In the genomic region with DNA sequence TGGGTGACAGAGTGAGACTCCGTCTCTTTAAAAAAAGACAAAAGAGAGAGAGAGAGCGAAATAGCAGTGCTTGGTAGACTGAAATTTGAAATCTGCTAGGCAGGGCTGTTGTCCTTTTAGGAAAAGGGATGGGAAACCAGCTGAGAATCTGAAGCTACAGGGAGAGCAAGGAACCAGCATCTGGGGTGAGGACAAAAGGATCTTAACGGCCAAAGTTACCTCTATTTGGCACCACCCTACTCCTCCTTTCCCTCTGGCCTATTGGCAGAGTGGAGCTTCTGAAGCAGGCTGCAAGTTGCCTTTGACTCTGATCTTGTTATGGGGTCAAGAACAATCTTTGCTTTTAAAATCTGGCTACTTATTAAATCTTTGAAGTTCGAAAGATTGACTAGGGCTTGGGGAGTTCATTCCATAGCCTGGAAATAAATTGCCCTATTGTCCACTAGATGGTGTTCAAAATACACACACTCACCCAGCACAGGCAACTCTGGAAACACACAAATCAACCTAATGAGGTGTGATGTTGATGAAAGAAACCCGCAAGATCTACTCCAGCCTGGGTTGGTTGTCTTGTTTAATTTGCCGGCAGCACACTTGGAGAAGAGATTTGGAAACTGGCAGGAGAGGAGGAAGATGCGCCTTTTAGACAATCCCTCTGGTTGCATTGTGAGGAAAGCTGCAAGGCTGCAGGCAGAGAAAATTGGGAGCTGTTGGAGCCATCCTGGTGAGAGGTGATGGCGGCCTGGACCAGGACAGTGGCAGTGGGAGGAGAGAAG, we compare ENCODE assay signal across 8 cellular contexts. TPM values are rescaled to one million over a fixed set of nuclear protein-coding genes. Genes with fewer than 3 reads are reported as not detected.
DNase-seq lines count a peak whose midpoint lies in the region; TF ChIP-seq lines count a peak whose summit lies in the region.

No MANE protein-coding gene starts in this region.

- H3K4me3 ChIP-seq in HL-60 (replicated peaks; ENCODE audit: insufficient read depth, low read length) = no peak overlapping the region
- no peak overlapping the region for H3K4me3 ChIP-seq in OCI-LY1 (ENCODE audit: low read depth, low read length, poor library complexity, severe bottlenecking)

- CTCF ChIA-PET in activated CD4-positive, alpha-beta T cell treated with anti-CD3 and anti-CD28 coated beads, Interleukin-2, amount 10 ng/mL, durations not matched to agents 7 days and 5 days (lab: Charles Lee) = interaction anchor here (0.5 to 2.8 kb wide), 11 partner anchors 11 to 333 kb away, joined by 3 to 22 read pairs (median 4); a partner anchor contains a TSS

- H3K36me3 ChIP-seq in OCI-LY1 (ENCODE audit: insufficient read depth, low read length) = no peaks in the 10 kb centered on the region

- peak overlapping the region; percentile 25 for H3K4me2 ChIP-seq in OCI-LY1 (ENCODE audit: low read length)

- no peaks in the 10 kb centered on the region for H3K79me2 ChIP-seq in OCI-LY1 (ENCODE audit: insufficient read depth, low read length)

- no peak overlapping the region for H3K4me3 Mint-ChIP-seq in activated CD4-positive, alpha-beta T cell treated with anti-CD3 and anti-CD28 coated beads, Interleukin-2, amount 10 ng/mL, durations not matched to agents 7 days and 5 days
- no peak overlapping the region for H3K4me3 Mint-ChIP-seq in chondrocyte (ENCODE audit: unreplicated experiment)

- peaks cover 26% of the 10 kb centered on the region for H3K4me1 Mint-ChIP-seq in activated CD4-positive, alpha-beta T cell treated with anti-CD3 and anti-CD28 coated beads, Interleukin-2, amount 10 ng/mL, durations not matched to agents 7 days and 5 days
- H3K4me1 Mint-ChIP-seq in chondrocyte (ENCODE audit: low read depth) = peaks cover 7% of the 10 kb centered on the region

- H3K27ac Mint-ChIP-seq in activated CD4-positive, alpha-beta T cell treated with anti-CD3 and anti-CD28 coated beads, Interleukin-2, amount 10 ng/mL, durations not matched to agents 7 days and 5 days = no peak overlapping the region
- no peak overlapping the region for H3K27ac Mint-ChIP-seq in chondrocyte (ENCODE audit: unreplicated experiment)

- H3K27ac ChIP-seq in HL-60 (replicated peaks) (no peak overlapping the region), OCI-LY1 (ENCODE audit: low read depth, low read length, poor library complexity, severe bottlenecking) (no peak overlapping the region)

- no peak overlapping the region for H3K9ac ChIP-seq in OCI-LY1 (ENCODE audit: low read length)

- H3F3A ChIP-seq in OCI-LY1 (ENCODE audit: insufficient read depth, low read length) = no peaks in the 10 kb centered on the region

- H3K27me3 ChIP-seq in HL-60 (ENCODE audit: insufficient read depth, poor library complexity, severe bottlenecking) (no peaks in the 10 kb centered on the region), OCI-LY1 (ENCODE audit: insufficient read depth, low read length) (no peaks in the 10 kb centered on the region)

- H3K9me2 ChIP-seq in OCI-LY1 (ENCODE audit: low read depth, low read length) = no peaks in the 10 kb centered on the region

- DNase-seq in activated CD4-positive, alpha-beta T cell treated with anti-CD3 and anti-CD28 coated beads, Interleukin-2, amount 10 ng/mL, durations not matched to agents 7 days and 5 days = peak; percentile 37
- no peak for DNase-seq in activated CD4-positive, alpha-beta T cell treated with anti-CD3 and anti-CD28 coated beads for 4 hours
- DNase-seq in HL-60 (ENCODE audit: low read depth in 1 of 2, low spot score in 1 of 2) = no peak
- no peak for DNase-seq in chondrocyte (ENCODE audit: low spot score)
- peak; percentile 71 for DNase-seq in medulla oblongata (ENCODE audit: extremely low spot score)
- DNase-seq in effector CD8-positive, alpha-beta T cell (lab: John Stamatoyannopoulos, UW) = no peak
- no peak for DNase-seq in NCI-H2029 treated with DMSO at 0.1 percent for 48 hours (lab: John Stamatoyannopoulos, UW)

- no peaks in the 10 kb centered on the region for H3K9me3 Mint-ChIP-seq in activated CD4-positive, alpha-beta T cell treated with anti-CD3 and anti-CD28 coated beads, Interleukin-2, amount 10 ng/mL, durations not matched to agents 7 days and 5 days
- H3K9me3 Mint-ChIP-seq in chondrocyte (ENCODE audit: low read depth) = no peaks in the 10 kb centered on the region

- no peaks in the 10 kb centered on the region for H4K20me1 ChIP-seq in OCI-LY1 (ENCODE audit: insufficient read depth, low read length)

- peaks cover 2% of the 10 kb centered on the region for H3K27me3 Mint-ChIP-seq in activated CD4-positive, alpha-beta T cell treated with anti-CD3 and anti-CD28 coated beads, Interleukin-2, amount 10 ng/mL, durations not matched to agents 7 days and 5 days
- peaks cover 2% of the 10 kb centered on the region for H3K27me3 Mint-ChIP-seq in chondrocyte (ENCODE audit: low read depth)

- no peak overlapping the region for H2AFZ ChIP-seq in OCI-LY1 (ENCODE audit: low read length)

- peak; percentile 27 for TF ChIP-seq CTCF in HL-60 (IDR thresholded peaks at IDR 0.05; ENCODE audit: insufficient read depth, low read length)
- TF ChIP-seq CTCF in OCI-LY1 (IDR thresholded peaks at IDR 0.05; ENCODE audit: low read length) = peak; percentile 84
- peak; percentile 78 for TF ChIP-seq CTCF in chondrocyte (IDR thresholded peaks at IDR 0.05)

- POLR2A ChIA-PET in activated CD4-positive, alpha-beta T cell treated with anti-CD3 and anti-CD28 coated beads, Interleukin-2, amount 10 ng/mL, durations not matched to agents 7 days and 5 days (lab: Charles Lee) = interaction anchor here (0.6 kb wide), 1 partner anchor 11 kb away, joined by 3 read pairs; no protein-coding TSS in a partner anchor

- H3K36me3 Mint-ChIP-seq in activated CD4-positive, alpha-beta T cell treated with anti-CD3 and anti-CD28 coated beads, Interleukin-2, amount 10 ng/mL, durations not matched to agents 7 days and 5 days (ENCODE audit: low read depth) = no peaks in the 10 kb centered on the region
- no peaks in the 10 kb centered on the region for H3K36me3 Mint-ChIP-seq in chondrocyte (ENCODE audit: low read depth)

- no peaks in the 10 kb centered on the region for H3K9me3 ChIP-seq in OCI-LY1 (ENCODE audit: low read length)

- H3K4me1 ChIP-seq in OCI-LY1 (ENCODE audit: insufficient read depth, low read length, severe bottlenecking) = peaks cover 38% of the 10 kb centered on the region

RNA-seq across cellular contexts. Expression of a gene that starts 16.5 kb away (rescaled TPM):
- 100 to 1,000 TPM; 167 to 187 TPM for total RNA-seq in activated CD4-positive, alpha-beta T cell treated with anti-CD3 and anti-CD28 coated beads, Interleukin-2, amount 10 ng/mL, durations not matched to agents 7 days and 5 days
- 43.9 to 77.5 TPM (median 48.6 TPM) in 3 replicates for total RNA-seq in chondrocyte

Comparison
In these comparisons a context has a peak if more than half of its experiments do, and no peak if none do; other contexts are left out.
1. DNase-seq: peak in activated CD4-positive, alpha-beta T cell treated with anti-CD3 and anti-CD28 coated beads, Interleukin-2, amount 10 ng/mL, durations not matched to agents 7 days and 5 days (single experiment) and medulla oblongata (single experiment); none in activated CD4-positive, alpha-beta T cell treated with anti-CD3 and anti-CD28 coated beads for 4 hours (0 of 2), HL-60 (0 of 2), chondrocyte (single experiment), effector CD8-positive, alpha-beta T cell (single experiment) and NCI-H2029 treated with DMSO at 0.1 percent for 48 hours (single experiment).
2. CTCF ChIP-seq: peak in every context shown above with its lines; median percentile 84 in OCI-LY1; 78 in chondrocyte; 27 in HL-60.